Comparison of ENCODE assay signal across 23 cellular contexts in genomic region chr18:5967666-5968065, GRCh38.
"Had no signal": no experiment of that assay in that cellular context is flagged by ENCODE, and none has a peak within 500 bp of the region (broad histone marks: within the 10 kb centered on the region; RNA-seq: fewer than 3 reads in every experiment).

No MANE protein-coding gene starts in this region.

- DNase-seq: activated CD4-positive, alpha-beta memory T cell treated with anti-CD3 and anti-CD28 coated beads for 36 hours; activated CD4-positive, alpha-beta T cell treated with anti-CD3 and anti-CD28 coated beads for 48 hours; activated CD8-positive, alpha-beta memory T cell treated with anti-CD3 and anti-CD28 coated beads, Interleukin-2, amount 10 ng/mL, durations not matched to agents 7 days and 5 days; activated CD8-positive, alpha-beta memory T cell treated with anti-CD3 and anti-CD28 coated beads, Interleukin-2, amount 50 U/mL, for 4 hours; activated CD8-positive, alpha-beta T cell treated with anti-CD3 and anti-CD28 coated beads, Interleukin-2, amount 10 ng/mL, durations not matched to agents 7 days and 5 days; activated gamma-delta T cell; activated naive CD4-positive, alpha-beta T cell; activated naive CD4-positive, alpha-beta T cell treated with anti-CD3 and anti-CD28 coated beads, Interleukin-2, amount 10 ng/mL, durations not matched to agents 7 days and 5 days; activated T-cell treated with anti-CD3 and anti-CD28 coated beads, Interleukin-2, amount 50 U/mL, for 1 hour; activated T-cell treated with anti-CD3 and anti-CD28 coated beads, Interleukin-2, amount 50 U/mL, for 72 hours; amniotic stem cell; anterior cingulate cortex; brain microvascular endothelial cell; dorsolateral prefrontal cortex; effector memory CD4-positive, alpha-beta T cell; endodermal cell; foreskin fibroblast; T-helper 1 cell; T-helper 2 cell had no signal

- H3K36me3 ChIP-seq: brain microvascular endothelial cell had no signal

- H3K27me3 ChIP-seq: brain microvascular endothelial cell, dorsolateral prefrontal cortex had no signal

- H3K36me3 Mint-ChIP-seq: activated CD4-positive, alpha-beta memory T cell treated with anti-CD3 and anti-CD28 coated beads for 36 hours; activated CD8-positive, alpha-beta memory T cell treated with anti-CD3 and anti-CD28 coated beads, Interleukin-2, amount 10 ng/mL, durations not matched to agents 7 days and 5 days; activated naive CD4-positive, alpha-beta T cell treated with anti-CD3 and anti-CD28 coated beads, Interleukin-2, amount 10 ng/mL, durations not matched to agents 7 days and 5 days; activated naive CD8-positive, alpha-beta T cell had no signal

- H3K27me3 Mint-ChIP-seq: activated CD4-positive, alpha-beta memory T cell treated with anti-CD3 and anti-CD28 coated beads for 36 hours; activated CD8-positive, alpha-beta memory T cell treated with anti-CD3 and anti-CD28 coated beads, Interleukin-2, amount 10 ng/mL, durations not matched to agents 7 days and 5 days; activated naive CD4-positive, alpha-beta T cell treated with anti-CD3 and anti-CD28 coated beads, Interleukin-2, amount 10 ng/mL, durations not matched to agents 7 days and 5 days; activated naive CD8-positive, alpha-beta T cell; central memory CD8-positive, alpha-beta T cell; dendritic cell treated with granulocyte-macrophage colony-stimulating factor and Interleukin-4, amounts not matched to agents 40 ng/mL and 50 ng/mL, for 4 days had no signal

- ATAC-seq: activated CD8-positive, alpha-beta memory T cell treated with anti-CD3 and anti-CD28 coated beads, Interleukin-2, amount 10 ng/mL, durations not matched to agents 7 days and 5 days; activated CD8-positive, alpha-beta T cell treated with anti-CD3 and anti-CD28 coated beads, Interleukin-2, amount 10 ng/mL, durations not matched to agents 7 days and 5 days; activated T-cell treated with anti-CD3 and anti-CD28 coated beads, Interleukin-2, amount 50 U/mL, for 72 hours had no signal

- H3K4me3 ChIP-seq: coronary artery, dorsolateral prefrontal cortex had no signal

- H3K27ac Mint-ChIP-seq: activated CD4-positive, alpha-beta memory T cell treated with anti-CD3 and anti-CD28 coated beads for 36 hours; activated CD8-positive, alpha-beta memory T cell treated with anti-CD3 and anti-CD28 coated beads, Interleukin-2, amount 10 ng/mL, durations not matched to agents 7 days and 5 days; activated CD8-positive, alpha-beta T cell treated with anti-CD3 and anti-CD28 coated beads, Interleukin-2, amount 10 ng/mL, durations not matched to agents 7 days and 5 days; activated naive CD4-positive, alpha-beta T cell treated with anti-CD3 and anti-CD28 coated beads, Interleukin-2, amount 10 ng/mL, durations not matched to agents 7 days and 5 days; activated naive CD8-positive, alpha-beta T cell; activated T-cell treated with anti-CD3 and anti-CD28 coated beads, Interleukin-2, amount 50 U/mL, for 72 hours; dendritic cell treated with granulocyte-macrophage colony-stimulating factor and Interleukin-4, amounts not matched to agents 40 ng/mL and 50 ng/mL, for 4 days; endodermal cell had no signal

- H3K4me3 Mint-ChIP-seq: activated CD4-positive, alpha-beta memory T cell treated with anti-CD3 and anti-CD28 coated beads for 36 hours; activated CD8-positive, alpha-beta memory T cell treated with anti-CD3 and anti-CD28 coated beads, Interleukin-2, amount 10 ng/mL, durations not matched to agents 7 days and 5 days; activated CD8-positive, alpha-beta T cell treated with anti-CD3 and anti-CD28 coated beads, Interleukin-2, amount 10 ng/mL, durations not matched to agents 7 days and 5 days; activated naive CD4-positive, alpha-beta T cell treated with anti-CD3 and anti-CD28 coated beads, Interleukin-2, amount 10 ng/mL, durations not matched to agents 7 days and 5 days; activated naive CD8-positive, alpha-beta T cell; activated T-cell treated with anti-CD3 and anti-CD28 coated beads, Interleukin-2, amount 50 U/mL, for 72 hours; central memory CD8-positive, alpha-beta T cell; dendritic cell treated with granulocyte-macrophage colony-stimulating factor and Interleukin-4, amounts not matched to agents 40 ng/mL and 50 ng/mL, for 4 days; endodermal cell had no signal

- H3K9me3 Mint-ChIP-seq: activated CD4-positive, alpha-beta memory T cell treated with anti-CD3 and anti-CD28 coated beads for 36 hours; activated naive CD4-positive, alpha-beta T cell treated with anti-CD3 and anti-CD28 coated beads, Interleukin-2, amount 10 ng/mL, durations not matched to agents 7 days and 5 days; activated T-cell treated with anti-CD3 and anti-CD28 coated beads, Interleukin-2, amount 50 U/mL, for 72 hours; central memory CD8-positive, alpha-beta T cell; dendritic cell treated with granulocyte-macrophage colony-stimulating factor and Interleukin-4, amounts not matched to agents 40 ng/mL and 50 ng/mL, for 4 days; endodermal cell had no signal

- H3K4me1 Mint-ChIP-seq: activated CD8-positive, alpha-beta memory T cell treated with anti-CD3 and anti-CD28 coated beads, Interleukin-2, amount 10 ng/mL, durations not matched to agents 7 days and 5 days; central memory CD8-positive, alpha-beta T cell had no signal

- H3K27ac ChIP-seq: brain microvascular endothelial cell, coronary artery, dorsolateral prefrontal cortex had no signal
